Comparison of ENCODE assay signal across 15 cellular contexts in genomic region chr2:126828471-126828870, GRCh38.
"Had no signal": no experiment of that assay in that cellular context is flagged by ENCODE, and none has a peak within 500 bp of the region (broad histone marks: within the 10 kb centered on the region; RNA-seq: fewer than 3 reads in every experiment).

No MANE protein-coding gene starts in this region.

- H3K4me3 ChIP-seq: ascending aorta, breast epithelium, esophagus squamous epithelium had no signal

- H3K27ac ChIP-seq: ascending aorta, breast epithelium, esophagus squamous epithelium, VCaP had no signal

- DNase-seq: activated CD4-positive, alpha-beta T cell treated with anti-CD3 and anti-CD28 coated beads, Interleukin-2, amount 50 U/mL, for 4 hours; activated CD4-positive, CD25-positive, alpha-beta regulatory T cell treated with anti-CD3 and anti-CD28 coated beads, Interleukin-2, amount 50 U/mL, for 72 hours; activated effector memory CD4-positive, alpha-beta T cell treated with anti-CD3 and anti-CD28 coated beads, Interleukin-2, amount 50 U/mL, for 16 hours; activated naive CD4-positive, alpha-beta T cell treated with anti-CD3 and anti-CD28 coated beads, Interleukin-2, amount 50 U/mL, for 16 hours; activated T-cell treated with anti-CD3 and anti-CD28 coated beads, Interleukin-2, amount 50 U/mL, for 72 hours; cerebellar nuclear complex; effector CD4-positive, alpha-beta T cell; esophagus squamous epithelium; retina; stimulated activated CD8-positive, alpha-beta memory T cell treated with anti-CD3 and anti-CD28 coated beads, Interleukin-4, amount 100 ng/mL, for 48 hours; stimulated activated naive CD4-positive, alpha-beta T cell; T1000 had no signal

- ATAC-seq: activated T-cell treated with anti-CD3 and anti-CD28 coated beads, Interleukin-2, amount 50 U/mL, for 72 hours had no signal

- H3K27me3 ChIP-seq: ascending aorta, breast epithelium, esophagus squamous epithelium had no signal

- H3K9me3 ChIP-seq: ascending aorta, breast epithelium, esophagus squamous epithelium had no signal

- H3K36me3 ChIP-seq: ascending aorta, breast epithelium, esophagus squamous epithelium had no signal

- H3K4me1 ChIP-seq: ascending aorta, breast epithelium, esophagus squamous epithelium had no signal
